8 cellular contexts compared by ENCODE assay signal in genomic region chr11:102317099-102317767, GRCh38.
A peak's percentile ranks its signal among the peaks of the same experiment; 100 is the strongest.
DNase-seq lines count a peak whose midpoint lies in the region; ATAC-seq lines count a peak whose summit lies in the region.

Gene BIRC3 (plus strand): TSS chr11:102317484. CDS start chr11:102324510, 7,026 bp downstream.

- H3K9me3 Mint-ChIP-seq in central memory CD8-positive, alpha-beta T cell = no peaks in the 10 kb centered on the region

- peak within 1 kb of the TSS; percentile 98 for H3K27ac Mint-ChIP-seq in central memory CD8-positive, alpha-beta T cell (ENCODE audit: low read depth)

- peak; percentile 92 for DNase-seq in ACHN
- DNase-seq in NCI-H2196 treated with DMSO at 0.1 percent for 48 hours (lab: John Stamatoyannopoulos, UW; ENCODE audit: unreplicated experiment) = peak; percentile 79
- DNase-seq in activated CD4-positive, CD25-positive, alpha-beta regulatory T cell treated with anti-CD3 and anti-CD28 coated beads, Interleukin-2, amount 50 U/mL, for 16 hours (ENCODE audit: low read depth, low spot score) = peak; percentile 88
- DNase-seq in central memory CD8-positive, alpha-beta T cell (ENCODE audit: low spot score in 2 of 2) = peak; percentile 84 to 93
- DNase-seq in kidney tubule cell (ENCODE audit: low spot score) = peak; percentile 99
- peak; percentile 57 to 86 (median 72) for DNase-seq in stimulated activated CD4-positive, alpha-beta T cell treated with anti-CD3 and anti-CD28 coated beads, Interleukin-1b, Interleukin-23, amount 100 ng/mL, for 24 hours (ENCODE audit: low read depth in 4 of 4, low spot score in 1 of 4)

- H3K27me3 Mint-ChIP-seq in central memory CD8-positive, alpha-beta T cell = no peaks in the 10 kb centered on the region

- peaks cover 60% of the 10 kb centered on the region for H3K4me1 Mint-ChIP-seq in central memory CD8-positive, alpha-beta T cell

- peak within 1 kb of the TSS; percentile 97 for H3K4me3 Mint-ChIP-seq in central memory CD8-positive, alpha-beta T cell

- H3K36me3 Mint-ChIP-seq in central memory CD8-positive, alpha-beta T cell (ENCODE audit: insufficient read depth) = peaks cover 35% of the 10 kb centered on the region

- in situ Hi-C loops in ACHN (cut with HindIII; ENCODE audit: low pct_ligation_motif_present, low pct_unique_long_range_greater_than_20kb, low sequenced_read_pairs) = no loop called here

- ATAC-seq in GM18868 (IDR thresholded peaks at IDR 0.05; ENCODE audit: unreplicated experiment) (peak; percentile 82), HG03108 (IDR thresholded peaks at IDR 0.05; ENCODE audit: unreplicated experiment) (peak; percentile 81)
- peak; percentile 86 for ATAC-seq in central memory CD8-positive, alpha-beta T cell (replicated peaks; ENCODE audit: extremely low read depth, poor library complexity, severe bottlenecking)

Comparison
In these comparisons a context has a peak if more than half of its experiments do, and no peak if none do; other contexts are left out.
1. Peak in every context shown above with its lines: DNase-seq and ATAC-seq.